ENCODE assay signal across 8 cellular contexts in the genomic region with DNA sequence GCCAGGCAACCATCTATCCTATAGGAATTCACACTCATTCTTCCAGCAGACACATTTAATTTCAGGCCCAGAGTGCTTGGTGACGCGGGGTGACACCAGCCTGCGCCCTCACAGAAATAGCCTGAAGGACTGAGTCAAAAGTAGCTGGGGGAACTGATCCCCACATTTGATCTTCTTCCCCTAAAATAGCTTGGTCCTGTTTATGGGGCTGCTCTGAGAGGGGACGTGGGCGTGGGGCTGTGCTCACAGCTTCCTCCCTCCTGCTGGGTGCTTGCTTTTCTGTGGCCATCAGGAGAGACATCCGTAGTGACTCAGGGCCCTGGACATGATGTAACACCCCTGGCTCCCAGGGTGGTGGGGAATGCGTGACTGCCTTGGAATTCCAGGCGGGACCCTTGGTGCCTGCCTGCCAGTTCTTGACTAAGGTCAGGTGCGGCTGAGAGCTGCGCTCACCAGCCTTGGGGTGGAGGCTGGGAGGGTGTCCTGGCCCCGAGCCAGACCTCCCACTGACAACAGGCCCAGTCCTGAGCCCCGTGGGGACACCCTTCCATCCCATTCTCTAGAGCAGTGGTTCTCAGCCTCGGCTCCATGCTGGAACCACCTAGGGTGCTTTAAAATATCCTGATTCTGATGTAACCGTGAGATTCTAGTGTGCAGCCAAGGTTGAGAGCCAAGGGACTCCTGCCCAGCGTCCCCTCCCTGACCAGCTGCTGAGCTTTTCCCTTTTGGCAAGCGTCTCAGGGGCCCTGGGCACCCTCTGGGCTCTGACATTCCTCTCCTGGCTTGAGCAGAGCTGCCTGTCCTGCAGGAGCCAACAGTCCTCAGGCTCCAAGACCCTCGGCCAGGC. TPM values are rescaled to one million over a fixed set of nuclear protein-coding genes. Genes with fewer than 3 reads are reported as not detected.
DNase-seq lines count a peak whose midpoint lies in the region; ATAC-seq and TF ChIP-seq lines count a peak whose summit lies in the region.

No MANE protein-coding gene starts in this region.

- H3K27ac ChIP-seq in WERI-Rb-1: no peak overlapping the region

- no peaks in the 10 kb centered on the region for H3K27me3 ChIP-seq in MG63
- H3K27me3 ChIP-seq in WERI-Rb-1 (ENCODE audit: insufficient read depth, low read depth, severe bottlenecking): no peaks in the 10 kb centered on the region

- DNase-seq in CD1c-positive myeloid dendritic cell (ENCODE audit: extremely low spot score) (peak; percentile 95), MG63 (peak; percentile 98), cerebellum (ENCODE audit: low spot score) (peak; percentile 78), medulla oblongata (ENCODE audit: extremely low spot score) (peak; percentile 41), DMS79 (lab: John Stamatoyannopoulos, UW) (no peak), T-helper 1 cell (no peak), WERI-Rb-1 (no peak)

- H3K4me3 ChIP-seq in MG63 (no peak overlapping the region), WERI-Rb-1 (ENCODE audit: low read depth, low read length) (no peak overlapping the region)

- no peaks in the 10 kb centered on the region for H3K36me3 ChIP-seq in MG63
- no peaks in the 10 kb centered on the region for H3K36me3 ChIP-seq in WERI-Rb-1

- H3K9me3 ChIP-seq in MG63 (no peaks in the 10 kb centered on the region), WERI-Rb-1 (ENCODE audit: severe bottlenecking) (no peaks in the 10 kb centered on the region)

- TF ChIP-seq CTCF in WERI-Rb-1 (IDR thresholded peaks at IDR 0.05; ENCODE audit: low read depth, low read length): no peak

- ATAC-seq in HG03439 (IDR thresholded peaks at IDR 0.05; ENCODE audit: unreplicated experiment): no peak

RNA-seq across cellular contexts. Expression of gene SMAD7, which starts 47.4 kb away (rescaled TPM):
- 13.4 and 29.3 TPM in 2 replicates for total RNA-seq in MG63 (2014; rRNA removed; shearing (Covaris generic); ENCODE audit: low replicate concordance)
- total RNA-seq in cerebellum: 14.9 TPM

Comparison
In these comparisons a context has a peak if more than half of its experiments do, and no peak if none do; other contexts are left out.
1. DNase-seq: peak in CD1c-positive myeloid dendritic cell (single experiment), MG63 (single experiment), cerebellum (single experiment) and medulla oblongata (single experiment); none in DMS79 (single experiment), T-helper 1 cell (0 of 5) and WERI-Rb-1 (single experiment).